In genomic region chr17:3546997-3547396, GRCh38 we compare ENCODE assay signal across 8 cellular contexts. TPM values are rescaled to one million over a fixed set of nuclear protein-coding genes. Genes with fewer than 3 reads are reported as not detected.
"Had no signal": no experiment of that assay in that cellular context is flagged by ENCODE, and none has a peak within 500 bp of the region (broad histone marks: within the 10 kb centered on the region; RNA-seq: fewer than 3 reads in every experiment).

No MANE protein-coding gene starts in this region.

- H3K36me3 ChIP-seq: HAP-1 had no signal

- DNase-seq: HFFc6, KBM-7 had no signal

- H3K27ac ChIP-seq: HL-60 had no signal

- H3K27me3 Mint-ChIP-seq: IgD-negative memory B cell had no signal

- H3K4me1 ChIP-seq: HAP-1 had no signal

- H3K4me3 ChIP-seq: GM23338, HAP-1 had no signal

- H3K4me2 ChIP-seq: GM23338 had no signal

- H3K27ac Mint-ChIP-seq: GM23338, HFFc6 had no signal

- H2AFZ ChIP-seq: GM23338 had no signal

- H3K9me3 ChIP-seq: HAP-1 had no signal

- H3K4me3 Mint-ChIP-seq: GM23338, HFFc6, IgD-negative memory B cell had no signal

- H3K9me3 Mint-ChIP-seq: IgD-negative memory B cell had no signal

- H3K4me1 Mint-ChIP-seq: GM23338 had no signal

- ATAC-seq: GM23338, HCT116 had no signal

RNA-seq across cellular contexts. Expression of gene TRPV3, which starts 10.6 kb away (rescaled TPM):
- total RNA-seq: H4 had no signal
